Comparison of ENCODE assay signal across 1 cellular context in the genomic region with DNA sequence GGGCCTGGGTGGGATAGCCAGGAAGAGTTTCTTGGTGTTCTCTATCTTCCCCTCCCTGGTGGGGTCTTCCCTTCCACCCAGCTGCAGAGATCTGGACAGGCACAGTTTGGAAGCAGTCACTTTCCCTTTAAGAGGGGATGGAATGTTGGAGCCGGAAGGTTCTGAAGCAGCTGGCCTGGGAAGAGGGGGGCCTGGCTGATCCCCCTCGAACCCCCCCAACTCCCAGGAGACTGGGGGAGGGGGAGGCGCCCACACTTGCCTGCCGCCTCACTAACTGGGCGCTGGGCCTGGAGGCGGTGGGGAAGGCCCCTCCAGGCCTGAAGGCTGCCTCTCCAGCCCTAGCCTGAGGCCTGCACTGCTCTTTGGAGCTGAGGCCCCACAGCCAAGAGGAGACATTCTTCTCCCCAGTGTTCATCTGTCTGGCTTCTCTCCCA.
TF ChIP-seq lines count a peak whose summit lies in the region.

No MANE protein-coding gene starts in this region.

TF ChIP-seq in HEK293, 187 proteins besides CTCF, POLR2A, EP300 and RAD21 (continued from another document and continues in another):
- TF ChIP-seq, protein P1, sequence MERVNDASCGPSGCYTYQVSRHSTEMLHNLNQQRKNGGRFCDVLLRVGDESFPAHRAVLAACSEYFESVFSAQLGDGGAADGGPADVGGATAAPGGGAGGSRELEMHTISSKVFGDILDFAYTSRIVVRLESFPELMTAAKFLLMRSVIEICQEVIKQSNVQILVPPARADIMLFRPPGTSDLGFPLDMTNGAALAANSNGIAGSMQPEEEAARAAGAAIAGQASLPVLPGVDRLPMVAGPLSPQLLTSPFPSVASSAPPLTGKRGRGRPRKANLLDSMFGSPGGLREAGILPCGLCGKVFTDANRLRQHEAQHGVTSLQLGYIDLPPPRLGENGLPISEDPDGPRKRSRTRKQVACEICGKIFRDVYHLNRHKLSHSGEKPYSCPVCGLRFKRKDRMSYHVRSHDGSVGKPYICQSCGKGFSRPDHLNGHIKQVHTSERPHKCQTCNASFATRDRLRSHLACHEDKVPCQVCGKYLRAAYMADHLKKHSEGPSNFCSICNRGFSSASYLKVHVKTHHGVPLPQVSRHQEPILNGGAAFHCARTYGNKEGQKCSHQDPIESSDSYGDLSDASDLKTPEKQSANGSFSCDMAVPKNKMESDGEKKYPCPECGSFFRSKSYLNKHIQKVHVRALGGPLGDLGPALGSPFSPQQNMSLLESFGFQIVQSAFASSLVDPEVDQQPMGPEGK (tag by site-specific recombination; IDR thresholded peaks at IDR 0.05): 0 out of 2 replicates have a peak, but pooled peaks have one; percentile 36
- TF ChIP-seq ZNF394 (tag by site-specific recombination; IDR thresholded peaks at IDR 0.05; ENCODE audit: borderline replicate concordance): no peak
- no peak for TF ChIP-seq ZBTB44 (tag by site-specific recombination; IDR thresholded peaks at IDR 0.05)
- no peak for TF ChIP-seq ZBTB7A (tag by site-specific recombination; IDR thresholded peaks at IDR 0.05; ENCODE audit: low read depth)
- TF ChIP-seq, protein P2, sequence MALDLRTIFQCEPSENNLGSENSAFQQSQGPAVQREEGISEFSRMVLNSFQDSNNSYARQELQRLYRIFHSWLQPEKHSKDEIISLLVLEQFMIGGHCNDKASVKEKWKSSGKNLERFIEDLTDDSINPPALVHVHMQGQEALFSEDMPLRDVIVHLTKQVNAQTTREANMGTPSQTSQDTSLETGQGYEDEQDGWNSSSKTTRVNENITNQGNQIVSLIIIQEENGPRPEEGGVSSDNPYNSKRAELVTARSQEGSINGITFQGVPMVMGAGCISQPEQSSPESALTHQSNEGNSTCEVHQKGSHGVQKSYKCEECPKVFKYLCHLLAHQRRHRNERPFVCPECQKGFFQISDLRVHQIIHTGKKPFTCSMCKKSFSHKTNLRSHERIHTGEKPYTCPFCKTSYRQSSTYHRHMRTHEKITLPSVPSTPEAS (tag by site-specific recombination; IDR thresholded peaks at IDR 0.05): no peak
- TF ChIP-seq ZNF211 (tag by site-specific recombination; IDR thresholded peaks at IDR 0.05; ENCODE audit: low read depth): no peak
- peak; percentile 58 for TF ChIP-seq GLIS2 (tag by site-specific recombination; IDR thresholded peaks at IDR 0.05)
- no peak for TF ChIP-seq ZNF596 (tag by site-specific recombination; IDR thresholded peaks at IDR 0.05)
- no peak for TF ChIP-seq SCRT1 (tag by site-specific recombination; IDR thresholded peaks at IDR 0.05; ENCODE audit: borderline replicate concordance)
- TF ChIP-seq ZNF48 (tag by site-specific recombination; IDR thresholded peaks at IDR 0.05): no peak
- TF ChIP-seq ZNF664 (tag by site-specific recombination; IDR thresholded peaks at IDR 0.05): no peak
- TF ChIP-seq ZNF654 (tag by site-specific recombination; IDR thresholded peaks at IDR 0.05; ENCODE audit: low read depth): no peak
- no peak for TF ChIP-seq ZBTB6 (tag by site-specific recombination; IDR thresholded peaks at IDR 0.05)
- no peak for TF ChIP-seq ZNF747 (tag by site-specific recombination; IDR thresholded peaks at IDR 0.05)
- TF ChIP-seq GFI1B (tag by site-specific recombination; IDR thresholded peaks at IDR 0.05): no peak
- TF ChIP-seq BCL11A (tag by site-specific recombination; IDR thresholded peaks at IDR 0.05; ENCODE audit: low read depth): no peak
- no peak for TF ChIP-seq ZSCAN23 (tag by site-specific recombination; IDR thresholded peaks at IDR 0.05)
- TF ChIP-seq ZNF324 (tag by site-specific recombination; IDR thresholded peaks at IDR 0.05): no peak
- TF ChIP-seq ZNF416 (tag by site-specific recombination; IDR thresholded peaks at IDR 0.05): no peak
- TF ChIP-seq, protein P3, sequence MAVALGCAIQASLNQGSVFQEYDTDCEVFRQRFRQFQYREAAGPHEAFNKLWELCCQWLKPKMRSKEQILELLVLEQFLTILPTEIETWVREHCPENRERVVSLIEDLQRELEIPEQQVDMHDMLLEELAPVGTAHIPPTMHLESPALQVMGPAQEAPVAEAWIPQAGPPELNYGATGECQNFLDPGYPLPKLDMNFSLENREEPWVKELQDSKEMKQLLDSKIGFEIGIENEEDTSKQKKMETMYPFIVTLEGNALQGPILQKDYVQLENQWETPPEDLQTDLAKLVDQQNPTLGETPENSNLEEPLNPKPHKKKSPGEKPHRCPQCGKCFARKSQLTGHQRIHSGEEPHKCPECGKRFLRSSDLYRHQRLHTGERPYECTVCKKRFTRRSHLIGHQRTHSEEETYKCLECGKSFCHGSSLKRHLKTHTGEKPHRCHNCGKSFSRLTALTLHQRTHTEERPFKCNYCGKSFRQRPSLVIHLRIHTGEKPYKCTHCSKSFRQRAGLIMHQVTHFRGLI (tag by site-specific recombination; IDR thresholded peaks at IDR 0.05): no peak
- TF ChIP-seq ZNF175 (tag by site-specific recombination; IDR thresholded peaks at IDR 0.05): no peak
- TF ChIP-seq TRIM28 (IDR thresholded peaks at IDR 0.05; ENCODE audit: borderline replicate concordance, low read length): no peak
- no peak for TF ChIP-seq ZNF624 (tag by site-specific recombination; IDR thresholded peaks at IDR 0.05)
- no peak for TF ChIP-seq ZNF670 (tag by site-specific recombination; IDR thresholded peaks at IDR 0.05; ENCODE audit: low read depth)
- TF ChIP-seq ZNF514 (tag by site-specific recombination; IDR thresholded peaks at IDR 0.05): no peak
- TF ChIP-seq KLF16 (tag by site-specific recombination; IDR thresholded peaks at IDR 0.05): no peak
- TF ChIP-seq ZNF335 (tag by site-specific recombination; conservative IDR thresholded peaks at IDR 0.05): peak; percentile 82
- no peak for TF ChIP-seq ZNF366 (tag by site-specific recombination; conservative IDR thresholded peaks at IDR 0.05)
- no peak for TF ChIP-seq ZNF623 (tag by site-specific recombination; IDR thresholded peaks at IDR 0.05)
- no peak for TF ChIP-seq ZNF239 (tag by site-specific recombination; IDR thresholded peaks at IDR 0.05)
- TF ChIP-seq, protein P4, sequence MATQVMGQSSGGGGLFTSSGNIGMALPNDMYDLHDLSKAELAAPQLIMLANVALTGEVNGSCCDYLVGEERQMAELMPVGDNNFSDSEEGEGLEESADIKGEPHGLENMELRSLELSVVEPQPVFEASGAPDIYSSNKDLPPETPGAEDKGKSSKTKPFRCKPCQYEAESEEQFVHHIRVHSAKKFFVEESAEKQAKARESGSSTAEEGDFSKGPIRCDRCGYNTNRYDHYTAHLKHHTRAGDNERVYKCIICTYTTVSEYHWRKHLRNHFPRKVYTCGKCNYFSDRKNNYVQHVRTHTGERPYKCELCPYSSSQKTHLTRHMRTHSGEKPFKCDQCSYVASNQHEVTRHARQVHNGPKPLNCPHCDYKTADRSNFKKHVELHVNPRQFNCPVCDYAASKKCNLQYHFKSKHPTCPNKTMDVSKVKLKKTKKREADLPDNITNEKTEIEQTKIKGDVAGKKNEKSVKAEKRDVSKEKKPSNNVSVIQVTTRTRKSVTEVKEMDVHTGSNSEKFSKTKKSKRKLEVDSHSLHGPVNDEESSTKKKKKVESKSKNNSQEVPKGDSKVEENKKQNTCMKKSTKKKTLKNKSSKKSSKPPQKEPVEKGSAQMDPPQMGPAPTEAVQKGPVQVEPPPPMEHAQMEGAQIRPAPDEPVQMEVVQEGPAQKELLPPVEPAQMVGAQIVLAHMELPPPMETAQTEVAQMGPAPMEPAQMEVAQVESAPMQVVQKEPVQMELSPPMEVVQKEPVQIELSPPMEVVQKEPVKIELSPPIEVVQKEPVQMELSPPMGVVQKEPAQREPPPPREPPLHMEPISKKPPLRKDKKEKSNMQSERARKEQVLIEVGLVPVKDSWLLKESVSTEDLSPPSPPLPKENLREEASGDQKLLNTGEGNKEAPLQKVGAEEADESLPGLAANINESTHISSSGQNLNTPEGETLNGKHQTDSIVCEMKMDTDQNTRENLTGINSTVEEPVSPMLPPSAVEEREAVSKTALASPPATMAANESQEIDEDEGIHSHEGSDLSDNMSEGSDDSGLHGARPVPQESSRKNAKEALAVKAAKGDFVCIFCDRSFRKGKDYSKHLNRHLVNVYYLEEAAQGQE (tag by site-specific recombination; IDR thresholded peaks at IDR 0.05): no peak
- peak; percentile 15; the same call in 1 of the 2 replicates for TF ChIP-seq EGR2 (tag by site-specific recombination; IDR thresholded peaks at IDR 0.05; ENCODE audit: low read depth)
- peak; percentile 88 for TF ChIP-seq ZFHX2 (tag by site-specific recombination; conservative IDR thresholded peaks at IDR 0.05)
- TF ChIP-seq GLI2 (tag by site-specific recombination; IDR thresholded peaks at IDR 0.05; ENCODE audit: borderline replicate concordance, low read depth): no peak
- no peak for TF ChIP-seq HOXD13 (CRISPR knock-in tag; IDR thresholded peaks at IDR 0.05; ENCODE audit: borderline replicate concordance)
- TF ChIP-seq ZNF707 (tag by site-specific recombination; IDR thresholded peaks at IDR 0.05): no peak
- TF ChIP-seq ZNF404 (tag by site-specific recombination; IDR thresholded peaks at IDR 0.05): no peak
- TF ChIP-seq, protein P5, sequence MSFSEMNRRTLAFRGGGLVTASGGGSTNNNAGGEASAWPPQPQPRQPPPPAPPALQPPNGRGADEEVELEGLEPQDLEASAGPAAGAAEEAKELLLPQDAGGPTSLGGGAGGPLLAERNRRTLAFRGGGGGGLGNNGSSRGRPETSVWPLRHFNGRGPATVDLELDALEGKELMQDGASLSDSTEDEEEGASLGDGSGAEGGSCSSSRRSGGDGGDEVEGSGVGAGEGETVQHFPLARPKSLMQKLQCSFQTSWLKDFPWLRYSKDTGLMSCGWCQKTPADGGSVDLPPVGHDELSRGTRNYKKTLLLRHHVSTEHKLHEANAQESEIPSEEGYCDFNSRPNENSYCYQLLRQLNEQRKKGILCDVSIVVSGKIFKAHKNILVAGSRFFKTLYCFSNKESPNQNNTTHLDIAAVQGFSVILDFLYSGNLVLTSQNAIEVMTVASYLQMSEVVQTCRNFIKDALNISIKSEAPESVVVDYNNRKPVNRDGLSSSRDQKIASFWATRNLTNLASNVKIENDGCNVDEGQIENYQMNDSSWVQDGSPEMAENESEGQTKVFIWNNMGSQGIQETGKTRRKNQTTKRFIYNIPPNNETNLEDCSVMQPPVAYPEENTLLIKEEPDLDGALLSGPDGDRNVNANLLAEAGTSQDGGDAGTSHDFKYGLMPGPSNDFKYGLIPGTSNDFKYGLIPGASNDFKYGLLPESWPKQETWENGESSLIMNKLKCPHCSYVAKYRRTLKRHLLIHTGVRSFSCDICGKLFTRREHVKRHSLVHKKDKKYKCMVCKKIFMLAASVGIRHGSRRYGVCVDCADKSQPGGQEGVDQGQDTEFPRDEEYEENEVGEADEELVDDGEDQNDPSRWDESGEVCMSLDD (tag by site-specific recombination; IDR thresholded peaks at IDR 0.05): peak; percentile 29; the same call in 1 of the 2 replicates
- no peak for TF ChIP-seq ZNF174 (tag by site-specific recombination; IDR thresholded peaks at IDR 0.05)
- no peak for TF ChIP-seq PRDM6 (tag by site-specific recombination; IDR thresholded peaks at IDR 0.05)
- no peak for TF ChIP-seq OVOL3 (tag by site-specific recombination; IDR thresholded peaks at IDR 0.05)
- no peak for TF ChIP-seq ZNF600 (tag by site-specific recombination; IDR thresholded peaks at IDR 0.05)
- TF ChIP-seq ZNF24 (tag by site-specific recombination; IDR thresholded peaks at IDR 0.05): no peak
- peak; percentile 96 for TF ChIP-seq ZNF398 (tag by site-specific recombination; IDR thresholded peaks at IDR 0.05)
